11 cellular contexts compared by ENCODE assay signal in the genomic region with DNA sequence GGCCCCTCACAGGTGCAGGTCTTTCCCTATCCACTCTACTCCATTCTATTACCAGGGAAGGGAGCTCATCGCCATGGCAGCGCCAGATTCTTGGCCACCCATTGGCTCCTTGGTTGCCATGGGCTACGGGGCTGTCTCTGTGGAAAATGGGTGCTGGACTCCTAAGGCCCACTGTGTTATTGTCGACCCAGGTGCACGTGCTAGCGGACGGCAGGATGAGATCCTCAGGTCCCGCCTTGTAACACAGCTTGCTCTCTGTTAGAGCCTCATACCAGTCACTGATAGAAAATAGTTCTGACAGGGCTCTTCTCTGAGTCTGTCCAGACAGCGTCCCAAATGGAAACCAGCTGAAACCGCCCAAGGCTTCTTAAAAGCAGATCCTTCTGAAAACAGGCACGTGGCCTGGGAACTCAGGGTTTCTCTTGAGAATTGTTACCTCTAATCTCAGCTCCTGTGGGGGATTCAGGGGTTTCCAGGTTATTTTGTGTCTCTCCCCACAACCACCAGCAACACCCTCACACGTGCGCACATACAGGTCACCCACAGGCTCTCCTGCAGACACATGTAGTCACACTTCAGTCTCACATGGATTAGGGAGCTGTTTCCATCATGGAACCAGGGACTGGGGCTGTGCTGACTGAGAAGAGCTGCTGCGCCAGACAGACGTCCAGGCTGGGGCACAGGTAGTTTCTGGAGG. TPM values are rescaled to one million over a fixed set of nuclear protein-coding genes. Genes with fewer than 3 reads are reported as not detected.
DNase-seq lines count a peak whose midpoint lies in the region; ATAC-seq, FAIRE-seq and TF ChIP-seq lines count a peak whose summit lies in the region.
"Had no signal": no experiment of that assay in that cellular context is flagged by ENCODE, and none has a peak within 500 bp of the region (broad histone marks: within the 10 kb centered on the region; RNA-seq: fewer than 3 reads in every experiment).

No MANE protein-coding gene starts in this region.

- peak; percentile 31 for ATAC-seq in sciatic nerve

- intact Hi-C loops in sciatic nerve (cut with DNase I): no loop called here

- TF ChIP-seq CTCF in fibroblast of mammary gland (conservative IDR thresholded peaks at IDR 0.05; ENCODE audit: control insufficient read depth, insufficient read depth, low read depth, low read length): no peak

- DNase-seq in NCI-H2196 (lab: John Stamatoyannopoulos, UW; ENCODE audit: unreplicated experiment): peak; percentile 36
- DNase-seq in NCI-H2196 treated with DMSO at 0.1 percent for 48 hours (lab: John Stamatoyannopoulos, UW; ENCODE audit: unreplicated experiment): no peak
- peak; percentile 45 to 74 for DNase-seq in NCI-H524 (lab: John Stamatoyannopoulos, UW)
- peak; percentile 31 for DNase-seq in fibroblast of mammary gland (ENCODE audit: low read depth)
- no peak for DNase-seq in sciatic nerve (ENCODE audit: low spot score)
- no peak for DNase-seq in activated CD4-positive, alpha-beta T cell treated with anti-CD3 and anti-CD28 coated beads for 1 hour
- no peak for DNase-seq in central memory CD4-positive, alpha-beta T cell
- DNase-seq in urothelium cell line (ENCODE audit: low spot score): no peak
- DNase-seq: effector CD4-positive, alpha-beta T cell; SJCRH30 had no signal

- FAIRE-seq in urothelium cell line (lab: Jason Lieb, UNC): no peak
- FAIRE-seq: A204.1 had no signal

- H3K4me3 ChIP-seq in fibroblast of mammary gland (ENCODE audit: control insufficient read depth, low read depth, low read length): no peak overlapping the region

RNA-seq across cellular contexts. Expression of a gene that starts 1.5 kb away (rescaled TPM):
- total RNA-seq in sciatic nerve: 12.9 TPM

Comparison
In these comparisons a context has a peak if more than half of its experiments do, and no peak if none do; other contexts are left out.
1. DNase-seq: peak in NCI-H2196 (single experiment), NCI-H524 (2 of 2) and fibroblast of mammary gland (single experiment); none in NCI-H2196 treated with DMSO at 0.1 percent for 48 hours (single experiment), sciatic nerve (single experiment), activated CD4-positive, alpha-beta T cell treated with anti-CD3 and anti-CD28 coated beads for 1 hour (single experiment), central memory CD4-positive, alpha-beta T cell (single experiment) and urothelium cell line (single experiment).